Comparison of ENCODE assay signal across 9 cellular contexts in genomic region chr19:49362926-49363264, GRCh38. TPM values are rescaled to one million over a fixed set of nuclear protein-coding genes. Genes with fewer than 3 reads are reported as not detected.
DNase-seq lines count a peak whose midpoint lies in the region; ATAC-seq, FAIRE-seq and TF ChIP-seq lines count a peak whose summit lies in the region.
"Had no signal": no experiment of that assay in that cellular context is flagged by ENCODE, and none has a peak within 500 bp of the region (broad histone marks: within the 10 kb centered on the region; RNA-seq: fewer than 3 reads in every experiment).

No MANE protein-coding gene starts in this region.

- TF ChIP-seq CTCF in OCI-LY7 (conservative IDR thresholded peaks at IDR 0.05; ENCODE audit: low read length) (no peak), fibroblast of lung (conservative IDR thresholded peaks at IDR 0.05 in 1 of 2, IDR thresholded peaks at IDR 0.05 in 1 of 2; ENCODE audit: low read depth in 1 of 2, low read length in 2 of 2) (no peak), ovary (IDR thresholded peaks at IDR 0.05) (no peak)

- POLR2A ChIA-PET in OCI-LY7 (lab: Charles Lee): interaction anchor here (1.4 kb wide), 1 partner anchor 32 kb away, joined by 4 read pairs; no protein-coding TSS in a partner anchor

- CTCF ChIA-PET in OCI-LY7 (lab: Charles Lee; ENCODE audit: unreplicated experiment): no interaction called here

- H3K9me2 ChIP-seq in OCI-LY7 (ENCODE audit: insufficient read depth, low read length): no peaks in the 10 kb centered on the region

- no TSS peak for BruUV-seq in OCI-LY7 (replicated peaks; lab: Mats Ljungman, UMichigan)

- peak; percentile 49 for DNase-seq in COLO829 (ENCODE audit: low spot score)
- DNase-seq in OCI-LY7 (ENCODE audit: low spot score): peak; percentile 42
- peak in 1 of 2 donors; percentile 61 for DNase-seq in fibroblast of lung (ENCODE audit: low read depth in 2 of 2)
- peak; percentile 68 to 77 (median 75) for DNase-seq in ovary
- no peak for DNase-seq in GM12891 (ENCODE audit: insufficient read length, low spot score)
- no peak for DNase-seq in germinal center (ENCODE audit: low spot score)
- no peak for DNase-seq in activated naive CD8-positive, alpha-beta T cell treated with anti-CD3 and anti-CD28 coated beads, Interleukin-2, amount 50 U/mL, for 24 hours
- no peak for DNase-seq in activated CD4-positive, CD25-positive, alpha-beta regulatory T cell (lab: John Stamatoyannopoulos, UW)

- no peak for FAIRE-seq in GM12891 (lab: Jason Lieb, UNC)

- TF ChIP-seq POLR2A in ovary (IDR thresholded peaks at IDR 0.05) (no peak), GM12891 (IDR thresholded peaks at IDR 0.05; ENCODE audit: low read depth, low read length) (no peak)

- peak overlapping the region; percentile 77 for H3K4me2 ChIP-seq in OCI-LY7 (ENCODE audit: low read length)
- peak overlapping the region; percentile 88 for H3K4me2 ChIP-seq in fibroblast of lung (ENCODE audit: extremely low read depth, insufficient read depth, low read length)

- no peak for ATAC-seq in activated naive CD8-positive, alpha-beta T cell treated with anti-CD3 and anti-CD28 coated beads, Interleukin-2, amount 50 U/mL, for 24 hours

- no peaks in the 10 kb centered on the region for H3K36me3 Mint-ChIP-seq in activated naive CD8-positive, alpha-beta T cell treated with anti-CD3 and anti-CD28 coated beads, Interleukin-2, amount 50 U/mL, for 24 hours (ENCODE audit: low read depth)

- no peaks in the 10 kb centered on the region for H3K9me3 Mint-ChIP-seq in activated naive CD8-positive, alpha-beta T cell treated with anti-CD3 and anti-CD28 coated beads, Interleukin-2, amount 50 U/mL, for 24 hours

- H3K36me3 ChIP-seq in OCI-LY7 (ENCODE audit: insufficient read depth, low read length) (no peaks in the 10 kb centered on the region), fibroblast of lung (ENCODE audit: control insufficient read depth, insufficient read depth, low read length) (peaks cover 5% of the 10 kb centered on the region), ovary (no peaks in the 10 kb centered on the region)

- no peak overlapping the region for H3K27ac Mint-ChIP-seq in activated naive CD8-positive, alpha-beta T cell treated with anti-CD3 and anti-CD28 coated beads, Interleukin-2, amount 50 U/mL, for 24 hours
- H3K27ac Mint-ChIP-seq: brain had no signal

- intact Hi-C loops in OCI-LY7 (cut with micrococcal nuclease; ENCODE audit: unreplicated experiment): no loop called here
- intact Hi-C loops in ovary (cut with DNase I): loop anchor here in 1 of 4 donors (10.0 kb wide), 1 partner anchor 82 kb away; the partner anchor contains the start of gene SLC17A7

- WGBS in ovary, 3 donors: 0 to 1% (median 0%) methylated on average over 14 of the region's 14 CpGs

- peaks cover 22% of the 10 kb centered on the region for H3K27me3 Mint-ChIP-seq in activated naive CD8-positive, alpha-beta T cell treated with anti-CD3 and anti-CD28 coated beads, Interleukin-2, amount 50 U/mL, for 24 hours

- peaks cover 57% of the 10 kb centered on the region for H3K4me1 ChIP-seq in OCI-LY7 (ENCODE audit: insufficient read depth, low read length, poor library complexity, severe bottlenecking)
- peaks cover 6% of the 10 kb centered on the region for H3K4me1 ChIP-seq in fibroblast of lung (ENCODE audit: control insufficient read depth, extremely low read depth, insufficient read depth, low read length)
- no peaks in the 10 kb centered on the region for H3K4me1 ChIP-seq in ovary (ENCODE audit: insufficient read depth)

- H3K27me3 ChIP-seq in fibroblast of lung (ENCODE audit: control insufficient read depth, insufficient read depth, low read length) (no peaks in the 10 kb centered on the region), ovary (no peaks in the 10 kb centered on the region)

- peak overlapping the region; percentile 88; the same call in 1 of the 2 replicates for H2AFZ ChIP-seq in OCI-LY7 (ENCODE audit: low read length)
- H2AFZ ChIP-seq in fibroblast of lung (ENCODE audit: low read length): peak overlapping the region; percentile 75

- H3K4me1 Mint-ChIP-seq in activated naive CD8-positive, alpha-beta T cell treated with anti-CD3 and anti-CD28 coated beads, Interleukin-2, amount 50 U/mL, for 24 hours: peaks cover 11% of the 10 kb centered on the region

- H3K9ac ChIP-seq in fibroblast of lung (ENCODE audit: insufficient read depth, low read length): peak overlapping the region; percentile 20

- H3K27ac ChIP-seq in OCI-LY7 (ENCODE audit: low read depth, low read length, poor library complexity, severe bottlenecking) (peak overlapping the region; percentile 8), fibroblast of lung (ENCODE audit: insufficient read depth, low read length) (peak overlapping the region; percentile 56), ovary (peak overlapping the region; percentile 88 to 92)

- no peak for TF ChIP-seq EP300 in ovary (IDR thresholded peaks at IDR 0.05)

- H3K4me3 Mint-ChIP-seq in activated naive CD8-positive, alpha-beta T cell treated with anti-CD3 and anti-CD28 coated beads, Interleukin-2, amount 50 U/mL, for 24 hours: no peak overlapping the region
- H3K4me3 Mint-ChIP-seq: brain had no signal

- H4K20me1 ChIP-seq in OCI-LY7 (ENCODE audit: insufficient read depth, low read length): no peaks in the 10 kb centered on the region
- H4K20me1 ChIP-seq in fibroblast of lung (ENCODE audit: control insufficient read depth, extremely low read depth, insufficient read depth, low read length): no peaks in the 10 kb centered on the region

- no peaks in the 10 kb centered on the region for H3K79me2 ChIP-seq in OCI-LY7 (ENCODE audit: insufficient read depth, low read depth, low read length)
- peaks cover 3% of the 10 kb centered on the region for H3K79me2 ChIP-seq in fibroblast of lung (ENCODE audit: control insufficient read depth, insufficient read depth, low read length)

- H3K9me3 ChIP-seq in OCI-LY7 (ENCODE audit: low read length): no peaks in the 10 kb centered on the region
- no peaks in the 10 kb centered on the region for H3K9me3 ChIP-seq in fibroblast of lung (ENCODE audit: control insufficient read depth, insufficient read depth, low read depth, low read length)
- no peaks in the 10 kb centered on the region for H3K9me3 ChIP-seq in ovary

- H3K4me3 ChIP-seq in OCI-LY7 (ENCODE audit: low read depth, low read length, poor library complexity, severe bottlenecking) (peak overlapping the region; percentile 55), fibroblast of lung (replicated peaks in 1 of 4; ENCODE audit: control extremely low read depth in 1 of 4, insufficient read depth in 1 of 4, low read depth in 3 of 4, low read length in 4 of 4) (peak overlapping the region; percentile 67 to 85 (median 82)), ovary (peak overlapping the region; percentile 53)

TF ChIP-seq in GM12891, 5 proteins besides CTCF, POLR2A, EP300 and RAD21:
- no peak for TF ChIP-seq POLR2AphosphoS5 (IDR thresholded peaks at IDR 0.05; ENCODE audit: low read depth, low read length)
- no peak for TF ChIP-seq PAX5 (IDR thresholded peaks at IDR 0.05; ENCODE audit: insufficient read depth, low read length, severe bottlenecking)
- no peak for TF ChIP-seq TAF1 (IDR thresholded peaks at IDR 0.05; ENCODE audit: low read depth, low read length)
- TF ChIP-seq SPI1 (IDR thresholded peaks at IDR 0.05; ENCODE audit: low read depth, low read length): no peak
- TF ChIP-seq POU2F2 (IDR thresholded peaks at IDR 0.05; ENCODE audit: low read depth, low read length): no peak

RNA-seq across cellular contexts. Expression of gene TEAD2, which starts 0.7 kb away (rescaled TPM):
- total RNA-seq in OCI-LY7 (2014; rRNA removed; shearing (Covaris generic)): 5.3 and 7.4 TPM in 2 replicates
- total RNA-seq in OCI-LY7 (2022): 4.9 and 7.6 TPM in 2 replicates
- 19.2 and 24.1 TPM in 2 replicates for total RNA-seq in fibroblast of lung
- polyA plus RNA-seq in fibroblast of lung: 22.0 and 22.7 TPM in 2 replicates
- 27.7 and 30.6 TPM in 2 replicates for polyA plus RNA-seq in fibroblast of lung (2012)
- polyA minus RNA-seq in fibroblast of lung (ENCODE audit: low replicate concordance): 46.6 and 51.1 TPM in 2 replicates
- total RNA-seq in ovary: 10 to 100 TPM; 27.8 to 63.1 (median 47.3) TPM
- polyA plus RNA-seq in ovary: 10 to 100 TPM; 34.0 to 38.4 TPM
- 0.22 TPM for polyA plus RNA-seq in GM12891 (2012; ENCODE audit: low read depth, missing spikeins)

RNA-seq across cellular contexts. Expression of gene DKKL1, which starts 0.8 kb away (rescaled TPM):
- 0.15 and 0.63 TPM in 2 replicates for total RNA-seq in OCI-LY7 (2014; rRNA removed; shearing (Covaris generic))
- total RNA-seq in OCI-LY7 (2022) (0.61 and 0.79 TPM in 2 replicates), fibroblast of lung (0.26 TPM in 1 of 2 replicates, not detected in the other), ovary (1 to 10 TPM in 5 of 7 donors, under 1 TPM in 1, not detected in 1; 0.22 to 2.4 (median 1.3) TPM)
- polyA plus RNA-seq in fibroblast of lung (0.15 and 0.19 TPM in 2 replicates), ovary (under 1 TPM; 0.35 to 0.42 TPM)
- polyA plus RNA-seq in fibroblast of lung (2012): 0.45 TPM in 1 of 2 replicates, not detected in the other
- polyA minus RNA-seq in fibroblast of lung (ENCODE audit: low replicate concordance): not detected in 2 replicates
- not detected for polyA plus RNA-seq in GM12891 (2012; ENCODE audit: low read depth, missing spikeins)

RNA-seq across cellular contexts. Expression of gene KASH5, which starts 25.2 kb away (rescaled TPM):
- 12.0 and 15.9 TPM in 2 replicates for total RNA-seq in OCI-LY7 (2014; rRNA removed; shearing (Covaris generic))
- total RNA-seq in OCI-LY7 (2022) (16.3 and 19.4 TPM in 2 replicates), fibroblast of lung (not detected in 2 replicates), ovary (under 1 TPM in 1 of 7 donors, not detected in 6; 0.23 TPM)
- polyA plus RNA-seq in fibroblast of lung (not detected in 2 replicates), ovary (under 1 TPM in 1 of 2 donors, not detected in 1; 0.15 TPM)
- not detected in 2 replicates for polyA plus RNA-seq in fibroblast of lung (2012)
- polyA minus RNA-seq in fibroblast of lung (ENCODE audit: low replicate concordance): not detected in 2 replicates
- 0.18 TPM for polyA plus RNA-seq in GM12891 (2012; ENCODE audit: low read depth, missing spikeins)

RNA-seq across cellular contexts. Expression of gene CD37, which starts 27.7 kb away (rescaled TPM):
- total RNA-seq in OCI-LY7 (2014; rRNA removed; shearing (Covaris generic)): 170 and 219 TPM in 2 replicates
- 279 and 352 TPM in 2 replicates for total RNA-seq in OCI-LY7 (2022)
- not detected in 2 replicates for total RNA-seq in fibroblast of lung
- not detected in 2 replicates for polyA plus RNA-seq in fibroblast of lung
- 1.1 and 10.5 TPM in 2 replicates for polyA plus RNA-seq in fibroblast of lung (2012)
- not detected in 2 replicates for polyA minus RNA-seq in fibroblast of lung (ENCODE audit: low replicate concordance)
- 10 to 100 TPM in 1 of 7 donors, 1 to 10 TPM in 6; 1.5 to 11.6 (median 5.4) TPM for total RNA-seq in ovary
- 10 to 100 TPM in 1 of 2 donors, 1 to 10 TPM in 1; 3.5 to 21.5 TPM for polyA plus RNA-seq in ovary
- 294 TPM for polyA plus RNA-seq in GM12891 (2012; ENCODE audit: low read depth, missing spikeins)

RNA-seq across cellular contexts. Expression of gene SLC6A16, which starts 37.9 kb away (rescaled TPM):
- 2.5 and 2.8 TPM in 2 replicates for total RNA-seq in OCI-LY7 (2014; rRNA removed; shearing (Covaris generic))
- total RNA-seq in OCI-LY7 (2022) (15.8 and 21.7 TPM in 2 replicates), fibroblast of lung (under 0.01 TPM in 2 replicates), ovary (1 to 10 TPM; 1.8 to 9.3 (median 4.6) TPM)
- polyA plus RNA-seq in fibroblast of lung (0.08 and 0.62 TPM in 2 replicates), ovary (1 to 10 TPM; 3.3 to 5.3 TPM)
- 0.12 and 0.22 TPM in 2 replicates for polyA plus RNA-seq in fibroblast of lung (2012)
- polyA minus RNA-seq in fibroblast of lung (ENCODE audit: low replicate concordance): not detected in 2 replicates
- 0.51 TPM for polyA plus RNA-seq in GM12891 (2012; ENCODE audit: low read depth, missing spikeins)

Comparison
In these comparisons a context has a peak if more than half of its experiments do, and no peak if none do; other contexts are left out.
1. DNase-seq: peak in COLO829 (single experiment), OCI-LY7 (single experiment) and ovary (5 of 5); none in GM12891 (single experiment), germinal center (single experiment), activated naive CD8-positive, alpha-beta T cell treated with anti-CD3 and anti-CD28 coated beads, Interleukin-2, amount 50 U/mL, for 24 hours (single experiment) and activated CD4-positive, CD25-positive, alpha-beta regulatory T cell (0 of 4).
2. H3K27ac ChIP-seq: peak in every context shown above with its lines; median percentile 90 in ovary; 56 in fibroblast of lung; 8 in OCI-LY7.
3. RNA of gene KASH5, which starts 25.2 kb away (total RNA-seq): 12.0 to 19.4 TPM in OCI-LY7; not detected in fibroblast of lung and 0.23 TPM in ovary; every median in the first group is over 10 times any median in the second.
4. Peak in every context shown above with its lines, with median percentiles within 50 percentile points of each other: H3K4me3 ChIP-seq.